Comparison of ENCODE assay signal across 18 cellular contexts in genomic region chr19:328025-328505, GRCh38. TPM values are rescaled to one million over a fixed set of nuclear protein-coding genes. Genes with fewer than 3 reads are reported as not detected.
DNase-seq lines count a peak whose midpoint lies in the region; ATAC-seq, FAIRE-seq and TF ChIP-seq lines count a peak whose summit lies in the region.
"Had no signal": no experiment of that assay in that cellular context is flagged by ENCODE, and none has a peak within 500 bp of the region (broad histone marks: within the 10 kb centered on the region; RNA-seq: fewer than 3 reads in every experiment).

No MANE protein-coding gene starts in this region.

- H3K9me3 ChIP-seq in HCT116 (ENCODE audit: control insufficient read depth in 1 of 2, insufficient read depth in 1 of 2, low read depth in 1 of 2, low read length in 2 of 2) (peaks cover 12 to 13% of the 10 kb centered on the region in 2 experiments; a peak in 2 of 4 replicates), HepG2 (ENCODE audit: low read length) (peaks cover 9% of the 10 kb centered on the region)
- H3K9me3 ChIP-seq: MG63 had no signal

- FAIRE-seq in HepG2 (lab: Jason Lieb, UNC) = no peak
- FAIRE-seq: RCC 7860 had no signal

- CTCF ChIA-PET in HCT116 (lab: Charles Lee) = no interaction called here
- CTCF ChIA-PET in HepG2 (lab: Yijun Ruan, JAX; ENCODE audit: low intra/inter-chr PET ratio, low total read pairs) = no interaction called here

- TF ChIP-seq POLR2A in HCT116 (IDR thresholded peaks at IDR 0.05; ENCODE audit: borderline replicate concordance, extremely low read depth, insufficient read depth, insufficient read length) (no peak), HepG2 (IDR thresholded peaks at IDR 0.05; ENCODE audit: insufficient read depth in 1 of 2, low read depth in 2 of 2, low read length in 2 of 2) (no peak)

- H2AFZ ChIP-seq in HCT116 (ENCODE audit: low read depth, low read length, poor library complexity, severe bottlenecking) = no peak overlapping the region
- no peak overlapping the region for H2AFZ ChIP-seq in HepG2 (ENCODE audit: low read length)

- H3K4me3 ChIP-seq in HCT116 (replicated peaks in 1 of 2; ENCODE audit: low read depth in 1 of 2, low read length in 2 of 2) (no peak overlapping the region), HepG2 (replicated peaks in 1 of 3; ENCODE audit: insufficient read depth in 1 of 3, low read depth in 2 of 3, low read length in 3 of 3) (no peak overlapping the region)
- H3K4me3 ChIP-seq: MG63 had no signal

- RAD21 ChIA-PET in HCT116 (lab: Charles Lee; ENCODE audit: low non-redundant PET in 1 of 2, low total read pairs in 2 of 2, uncharacterized antibody in 2 of 2, unreplicated experiment in 2 of 2) = no interaction called here

- TF ChIP-seq RAD21 in HCT116 (IDR thresholded peaks at IDR 0.05; ENCODE audit: low read depth) = no peak
- no peak for TF ChIP-seq RAD21 in HepG2 (CRISPR knock-in tag; IDR thresholded peaks at IDR 0.05)

- in situ Hi-C loops in GM13976 (cut with MboI; ENCODE audit: low sequenced_read_pairs, unreplicated experiment) (no loop called here), HepG2 (cut with HindIII; ENCODE audit: extremely low pct_ligation_motif_present, low pct_unique_long_range_greater_than_20kb) (no loop called here)

- no peak overlapping the region for H3K27ac ChIP-seq in HCT116 (ENCODE audit: low read depth, low read length)
- no peak overlapping the region for H3K27ac ChIP-seq in HepG2 (ENCODE audit: extremely low read length, insufficient read depth, low read length)
- H3K27ac ChIP-seq: C4-2B had no signal

- H3K4me1 ChIP-seq in HCT116 (ENCODE audit: control insufficient read depth in 1 of 2, insufficient read depth in 2 of 2, low read length in 2 of 2) (no peaks in the 10 kb centered on the region), HepG2 (ENCODE audit: insufficient read depth, low read length) (no peaks in the 10 kb centered on the region)

- H3K9ac ChIP-seq in HCT116 (ENCODE audit: low read length) (no peak overlapping the region), HepG2 (ENCODE audit: insufficient read depth, low read depth, low read length) (no peak overlapping the region)

- H3K27me3 ChIP-seq in HCT116 (ENCODE audit: insufficient read depth, low read length) (no peaks in the 10 kb centered on the region), HepG2 (ENCODE audit: control insufficient read depth in 1 of 2, insufficient read depth in 2 of 2, low read length in 2 of 2) (no peaks in the 10 kb centered on the region)
- H3K27me3 ChIP-seq: MG63 had no signal

- no peak overlapping the region for H3K4me2 ChIP-seq in HCT116 (ENCODE audit: low read length)
- no peak overlapping the region for H3K4me2 ChIP-seq in HepG2 (ENCODE audit: low read depth, low read length)

- H3K79me2 ChIP-seq in HCT116 (ENCODE audit: insufficient read depth, low read length) = peaks cover 15% of the 10 kb centered on the region; the same call in 1 of the 2 replicates
- H3K79me2 ChIP-seq in HepG2 (ENCODE audit: insufficient read depth, low read length) = no peaks in the 10 kb centered on the region

- H3K36me3 ChIP-seq in HCT116 (ENCODE audit: control insufficient read depth in 1 of 2, insufficient read depth in 2 of 2, low read length in 2 of 2) (peaks cover 37 to 74% of the 10 kb centered on the region in 2 experiments), HepG2 (replicated peaks in 1 of 2; ENCODE audit: control insufficient read depth in 1 of 2, insufficient read depth in 2 of 2, low read length in 2 of 2) (peaks cover 36 to 71% of the 10 kb centered on the region in 2 experiments)

- WGBS in HepG2 (ENCODE audit: low lambda C conversion rate) = 95% methylated on average over 3 of the region's 4 CpGs

- POLR2A ChIA-PET in HCT116 (lab: Charles Lee) (no interaction called here), HepG2 (lab: Yijun Ruan, JAX) (no interaction called here)

- intact Hi-C loops in HCT116 (cut with micrococcal nuclease) = no loop called here
- intact Hi-C loops in HepG2 (cut with micrococcal nuclease; ENCODE audit: unreplicated experiment) = no loop called here

- DNase-seq in A172 (ENCODE audit: low spot score) (peak; percentile 56), HCT116 (ENCODE audit: low read depth, low spot score) (peak; percentile 6), RKO (ENCODE audit: low spot score) (peak; percentile 15), fibroblast of peridontal ligament (ENCODE audit: extremely low read depth) (peak; percentile 13), GM13976 (ENCODE audit: low spot score) (no peak), GM19238 (ENCODE audit: insufficient read length, low spot score) (no peak), HepG2 (ENCODE audit: low spot score) (no peak)
- DNase-seq in activated effector memory CD4-positive, alpha-beta T cell treated with anti-CD3 and anti-CD28 coated beads, Interleukin-2, amount 50 U/mL, for 16 hours = no peak
- DNase-seq: DMS153, HCEC 1CT, KG1, MG63, NCI-H1092 treated with DMSO at 0.1 percent for 48 hours, NCI-H2081 treated with DMSO at 0.1 percent for 48 hours, NCI-H446, SHP77 treated with DMSO at 0.1 percent for 48 hours had no signal

- ATAC-seq in HCT116 (no peak), HepG2 (no peak; the same call in 2 of the 3 replicates)

- H3K9me2 ChIP-seq in HCT116 (ENCODE audit: insufficient read depth) = no peaks in the 10 kb centered on the region

- no peaks in the 10 kb centered on the region for H4K20me1 ChIP-seq in HCT116 (ENCODE audit: insufficient read depth)
- peaks cover 2% of the 10 kb centered on the region; the same call in 1 of the 2 replicates for H4K20me1 ChIP-seq in HepG2 (ENCODE audit: insufficient read depth, low read length)

- BruUV-seq in HCT116 (replicated peaks; lab: Mats Ljungman, UMichigan) (no TSS peak), HepG2 (replicated peaks; lab: Mats Ljungman, UMichigan) (no TSS peak)

- no peak for TF ChIP-seq CTCF in HCT116 (IDR thresholded peaks at IDR 0.05 in 2 of 3, conservative IDR thresholded peaks at IDR 0.05 in 1 of 3; ENCODE audit: borderline replicate concordance in 1 of 3, insufficient read depth in 1 of 3, low read depth in 2 of 3, low read length in 2 of 3)
- TF ChIP-seq CTCF in GM13976 (IDR thresholded peaks at IDR 0.05; ENCODE audit: borderline replicate concordance, control extremely low read depth, extremely low read depth, insufficient read depth, missing control alignments) = no peak
- TF ChIP-seq CTCF in HepG2 (CRISPR knock-in tag; IDR thresholded peaks at IDR 0.05) = no peak

- no peak for TF ChIP-seq EP300 in HepG2 (IDR thresholded peaks at IDR 0.05; ENCODE audit: low read depth in 2 of 2, low read length in 2 of 2)
- no peak for TF ChIP-seq EP300 in HepG2 (CRISPR knock-in tag; IDR thresholded peaks at IDR 0.05; ENCODE audit: borderline replicate concordance)

RNA-seq across cellular contexts. Expression of gene MIER2, which starts 16.5 kb away (rescaled TPM):
- 11.9 and 23.2 TPM in 2 replicates for total RNA-seq in A172 (2014; rRNA removed; shearing (Covaris generic))
- total RNA-seq in HCT116 (2021; ENCODE audit: unreplicated experiment) (41.5 TPM), HepG2 (2016; rRNA removed; fragmentation: Illumina TruSeq; extraction: Trizol) (7.9 and 9.6 TPM in 2 replicates)
- 36.1 and 42.5 TPM in 2 replicates for polyA plus RNA-seq in HCT116 (2012)
- 11.9 and 12.6 TPM in 2 replicates for total RNA-seq in HepG2 (2016; cell fraction: cytosol; rRNA removed; fragmentation: Illumina TruSeq; extraction: Trizol; ENCODE audit: low read depth)
- 10.4 and 13.2 TPM in 2 replicates for total RNA-seq in HepG2 (2016; cell fraction: insoluble cytoplasmic fraction; rRNA removed; fragmentation: Illumina TruSeq; extraction: Trizol)
- 8.0 and 11.3 TPM in 2 replicates for total RNA-seq in HepG2 (2016; cell fraction: membrane; rRNA removed; fragmentation: Illumina TruSeq; extraction: Trizol)
- total RNA-seq in HepG2 (2016; cell fraction: nucleus; rRNA removed; fragmentation: Illumina TruSeq; extraction: Trizol) = 8.0 and 17.5 TPM in 2 replicates
- polyA plus RNA-seq in HepG2 (2011; rRNA removed) = 22.9 and 25.7 TPM in 2 replicates
- polyA plus RNA-seq in HepG2 (2011; cell fraction: cytosol; rRNA removed) = 8.3 and 13.6 TPM in 2 replicates
- 54.0 and 67.5 TPM in 2 replicates for polyA plus RNA-seq in HepG2 (2011; cell fraction: nucleus; rRNA removed)
- 21.3 and 21.5 TPM in 2 replicates for polyA plus RNA-seq in HepG2 (2012)
- polyA plus RNA-seq in HepG2 (2016; cell fraction: cytosol; fragmentation: Illumina TruSeq; extraction: Trizol; ENCODE audit: low read depth) = 1.2 and 1.7 TPM in 2 replicates
- polyA plus RNA-seq in HepG2 (2016; cell fraction: insoluble cytoplasmic fraction; fragmentation: Illumina TruSeq; extraction: Trizol; ENCODE audit: low read depth) = 9.7 and 15.4 TPM in 2 replicates
- 4.1 and 4.8 TPM in 2 replicates for polyA plus RNA-seq in HepG2 (2016; cell fraction: membrane; fragmentation: Illumina TruSeq; extraction: Trizol; ENCODE audit: low read depth)
- polyA plus RNA-seq in HepG2 (2016; cell fraction: nucleus; fragmentation: Illumina TruSeq; extraction: Trizol; ENCODE audit: insufficient read depth, low read depth) = 29.5 and 34.6 TPM in 2 replicates
- polyA minus RNA-seq in HepG2 (2011; rRNA and poly(A)+ RNA removed; ENCODE audit: low replicate concordance) = 39.4 and 61.2 TPM in 2 replicates
- polyA minus RNA-seq in HepG2 (2011; cell fraction: cytosol; rRNA and poly(A)+ RNA removed) = 16.5 and 19.2 TPM in 2 replicates
- 37.2 and 38.9 TPM in 2 replicates for polyA minus RNA-seq in HepG2 (2011; cell fraction: nucleus; rRNA and poly(A)+ RNA removed)

RNA-seq across cellular contexts. Expression of gene PLPP2, which starts 36.9 kb away (rescaled TPM):
- 176 and 203 TPM in 2 replicates for total RNA-seq in A172 (2014; rRNA removed; shearing (Covaris generic))
- total RNA-seq in HCT116 (2021; ENCODE audit: unreplicated experiment) = 128 TPM
- 153 and 158 TPM in 2 replicates for polyA plus RNA-seq in HCT116 (2012)
- not detected in 2 replicates for total RNA-seq in HepG2 (2016; rRNA removed; fragmentation: Illumina TruSeq; extraction: Trizol)
- total RNA-seq in HepG2 (2016; cell fraction: cytosol; rRNA removed; fragmentation: Illumina TruSeq; extraction: Trizol; ENCODE audit: low read depth) = not detected in 2 replicates
- total RNA-seq in HepG2 (2016; cell fraction: insoluble cytoplasmic fraction; rRNA removed; fragmentation: Illumina TruSeq; extraction: Trizol) = not detected in 2 replicates
- not detected in 2 replicates for total RNA-seq in HepG2 (2016; cell fraction: membrane; rRNA removed; fragmentation: Illumina TruSeq; extraction: Trizol)
- not detected in 2 replicates for total RNA-seq in HepG2 (2016; cell fraction: nucleus; rRNA removed; fragmentation: Illumina TruSeq; extraction: Trizol)
- polyA plus RNA-seq in HepG2 (2011; rRNA removed) = not detected in 2 replicates
- polyA plus RNA-seq in HepG2 (2011; cell fraction: cytosol; rRNA removed) = 0.07 TPM in 1 of 2 replicates, not detected in the other
- polyA plus RNA-seq in HepG2 (2011; cell fraction: nucleus; rRNA removed) = 0.19 and 0.31 TPM in 2 replicates
- 0.16 TPM in 1 of 2 replicates, not detected in the other for polyA plus RNA-seq in HepG2 (2012)
- not detected in 2 replicates for polyA plus RNA-seq in HepG2 (2016; cell fraction: cytosol; fragmentation: Illumina TruSeq; extraction: Trizol; ENCODE audit: low read depth)
- not detected in 2 replicates for polyA plus RNA-seq in HepG2 (2016; cell fraction: insoluble cytoplasmic fraction; fragmentation: Illumina TruSeq; extraction: Trizol; ENCODE audit: low read depth)
- not detected in 2 replicates for polyA plus RNA-seq in HepG2 (2016; cell fraction: membrane; fragmentation: Illumina TruSeq; extraction: Trizol; ENCODE audit: low read depth)
- not detected in 2 replicates for polyA plus RNA-seq in HepG2 (2016; cell fraction: nucleus; fragmentation: Illumina TruSeq; extraction: Trizol; ENCODE audit: insufficient read depth, low read depth)
- 78.3 TPM in 1 of 2 replicates, not detected in the other for polyA minus RNA-seq in HepG2 (2011; rRNA and poly(A)+ RNA removed; ENCODE audit: low replicate concordance)
- not detected in 2 replicates for polyA minus RNA-seq in HepG2 (2011; cell fraction: cytosol; rRNA and poly(A)+ RNA removed)
- polyA minus RNA-seq in HepG2 (2011; cell fraction: nucleus; rRNA and poly(A)+ RNA removed) = not detected in 2 replicates

Comparison
In these comparisons a context has a peak if more than half of its experiments do, and no peak if none do; other contexts are left out.
1. DNase-seq: peak in A172 (single experiment), HCT116 (single experiment), RKO (single experiment) and fibroblast of peridontal ligament (single experiment); none in activated effector memory CD4-positive, alpha-beta T cell treated with anti-CD3 and anti-CD28 coated beads, Interleukin-2, amount 50 U/mL, for 16 hours (single experiment), GM13976 (single experiment), GM19238 (single experiment) and HepG2 (single experiment).
2. RNA of gene PLPP2, which starts 36.9 kb away (total RNA-seq): 176 to 203 TPM in A172 and 128 TPM in HCT116 (single experiment); not detected in HepG2; every median in the first group is over 100 times any median in the second.